Comparison of ENCODE assay signal across 1 cellular context in the genomic region with DNA sequence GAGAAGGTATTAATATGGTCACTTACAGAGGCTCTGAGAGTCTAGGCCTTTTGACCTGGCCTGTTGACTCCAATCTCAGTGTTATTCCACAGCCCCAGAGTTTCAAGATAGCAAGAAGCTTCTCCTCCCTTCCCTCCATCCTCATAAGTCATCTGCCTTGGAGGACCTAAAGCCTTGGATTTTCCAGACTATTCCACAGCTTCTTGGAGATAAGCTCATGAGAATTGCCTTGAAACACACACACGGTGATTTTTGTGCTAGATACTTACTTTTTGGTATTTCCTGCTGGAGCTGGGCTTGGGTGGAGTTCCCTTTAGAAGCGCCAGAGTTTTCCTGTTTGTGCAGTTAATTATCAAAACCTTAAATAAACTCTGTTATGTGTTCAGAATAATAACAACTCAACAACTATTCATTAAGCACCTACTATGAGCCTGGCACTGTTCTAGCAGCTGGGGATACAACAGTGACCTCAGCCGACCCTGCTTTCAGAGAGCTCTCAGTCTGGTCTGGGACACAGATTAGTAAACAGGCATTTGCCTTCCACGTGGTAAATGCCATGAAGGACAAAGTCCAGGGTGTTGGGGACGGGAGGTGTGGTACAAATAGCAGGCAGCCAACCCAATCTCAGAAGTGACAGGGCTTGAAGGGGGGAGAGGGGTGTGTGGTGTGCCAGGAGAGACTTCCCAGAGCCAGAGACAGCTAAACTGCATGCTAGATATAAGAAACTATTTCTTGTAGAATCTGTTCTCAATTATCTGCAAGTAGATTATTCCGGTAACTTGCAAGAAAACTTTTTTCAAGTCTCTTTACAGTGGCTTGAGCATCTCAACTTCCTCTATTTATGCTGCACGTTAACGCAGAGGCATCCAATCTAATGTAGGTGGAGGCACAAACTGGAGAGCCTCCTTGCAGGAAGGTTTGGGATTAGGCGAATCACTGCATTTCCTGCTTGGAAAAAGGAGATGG.
TF ChIP-seq lines count a peak whose summit lies in the region.

No MANE protein-coding gene starts in this region.

TF ChIP-seq in HepG2, 621 proteins besides CTCF, POLR2A, EP300 and RAD21 (continued from another document and continues in another):
- TF ChIP-seq, protein P1, sequence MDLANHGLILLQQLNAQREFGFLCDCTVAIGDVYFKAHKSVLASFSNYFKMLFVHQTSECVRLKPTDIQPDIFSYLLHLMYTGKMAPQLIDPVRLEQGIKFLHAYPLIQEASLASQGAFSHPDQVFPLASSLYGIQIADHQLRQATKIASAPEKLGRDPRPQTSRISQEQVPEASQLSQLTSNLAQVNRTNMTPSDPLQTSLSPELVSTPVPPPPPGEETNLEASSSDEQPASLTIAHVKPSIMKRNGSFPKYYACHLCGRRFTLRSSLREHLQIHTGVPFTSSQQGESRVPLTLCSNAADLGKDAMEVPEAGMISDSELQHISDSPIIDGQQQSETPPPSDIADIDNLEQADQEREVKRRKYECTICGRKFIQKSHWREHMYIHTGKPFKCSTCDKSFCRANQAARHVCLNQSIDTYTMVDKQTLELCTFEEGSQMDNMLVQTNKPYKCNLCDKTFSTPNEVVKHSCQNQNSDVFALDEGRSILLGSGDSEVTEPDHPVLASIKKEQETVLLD (CRISPR knock-in tag; IDR thresholded peaks at IDR 0.05; ENCODE audit: low read depth): no peak
- TF ChIP-seq, protein P2, sequence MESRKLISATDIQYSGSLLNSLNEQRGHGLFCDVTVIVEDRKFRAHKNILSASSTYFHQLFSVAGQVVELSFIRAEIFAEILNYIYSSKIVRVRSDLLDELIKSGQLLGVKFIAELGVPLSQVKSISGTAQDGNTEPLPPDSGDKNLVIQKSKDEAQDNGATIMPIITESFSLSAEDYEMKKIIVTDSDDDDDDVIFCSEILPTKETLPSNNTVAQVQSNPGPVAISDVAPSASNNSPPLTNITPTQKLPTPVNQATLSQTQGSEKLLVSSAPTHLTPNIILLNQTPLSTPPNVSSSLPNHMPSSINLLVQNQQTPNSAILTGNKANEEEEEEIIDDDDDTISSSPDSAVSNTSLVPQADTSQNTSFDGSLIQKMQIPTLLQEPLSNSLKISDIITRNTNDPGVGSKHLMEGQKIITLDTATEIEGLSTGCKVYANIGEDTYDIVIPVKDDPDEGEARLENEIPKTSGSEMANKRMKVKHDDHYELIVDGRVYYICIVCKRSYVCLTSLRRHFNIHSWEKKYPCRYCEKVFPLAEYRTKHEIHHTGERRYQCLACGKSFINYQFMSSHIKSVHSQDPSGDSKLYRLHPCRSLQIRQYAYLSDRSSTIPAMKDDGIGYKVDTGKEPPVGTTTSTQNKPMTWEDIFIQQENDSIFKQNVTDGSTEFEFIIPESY (CRISPR knock-in tag; IDR thresholded peaks at IDR 0.05): peak; percentile 45
- TF ChIP-seq ZNF350 (CRISPR knock-in tag; IDR thresholded peaks at IDR 0.05; ENCODE audit: borderline replicate concordance, low read depth): peak; percentile 75; the same call in 1 of the 2 replicates
- TF ChIP-seq, protein P3, sequence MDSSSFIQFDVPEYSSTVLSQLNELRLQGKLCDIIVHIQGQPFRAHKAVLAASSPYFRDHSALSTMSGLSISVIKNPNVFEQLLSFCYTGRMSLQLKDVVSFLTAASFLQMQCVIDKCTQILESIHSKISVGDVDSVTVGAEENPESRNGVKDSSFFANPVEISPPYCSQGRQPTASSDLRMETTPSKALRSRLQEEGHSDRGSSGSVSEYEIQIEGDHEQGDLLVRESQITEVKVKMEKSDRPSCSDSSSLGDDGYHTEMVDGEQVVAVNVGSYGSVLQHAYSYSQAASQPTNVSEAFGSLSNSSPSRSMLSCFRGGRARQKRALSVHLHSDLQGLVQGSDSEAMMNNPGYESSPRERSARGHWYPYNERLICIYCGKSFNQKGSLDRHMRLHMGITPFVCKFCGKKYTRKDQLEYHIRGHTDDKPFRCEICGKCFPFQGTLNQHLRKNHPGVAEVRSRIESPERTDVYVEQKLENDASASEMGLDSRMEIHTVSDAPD (CRISPR knock-in tag; IDR thresholded peaks at IDR 0.05): peak; percentile 84; the same call in 1 of the 2 replicates
- no peak for TF ChIP-seq ETV5 (CRISPR knock-in tag; IDR thresholded peaks at IDR 0.05; ENCODE audit: borderline replicate concordance)
- peak; percentile 80 for TF ChIP-seq NR2F6 (IDR thresholded peaks at IDR 0.05)
- peak; percentile 90 for TF ChIP-seq NR2F6 (CRISPR knock-in tag; IDR thresholded peaks at IDR 0.05)
- no peak for TF ChIP-seq CCAR2 (optimal IDR thresholded peaks at IDR 0.05; ENCODE audit: low read depth, low read length)
- TF ChIP-seq MYNN (CRISPR knock-in tag; IDR thresholded peaks at IDR 0.05; ENCODE audit: low read depth): no peak
- TF ChIP-seq, protein P4, sequence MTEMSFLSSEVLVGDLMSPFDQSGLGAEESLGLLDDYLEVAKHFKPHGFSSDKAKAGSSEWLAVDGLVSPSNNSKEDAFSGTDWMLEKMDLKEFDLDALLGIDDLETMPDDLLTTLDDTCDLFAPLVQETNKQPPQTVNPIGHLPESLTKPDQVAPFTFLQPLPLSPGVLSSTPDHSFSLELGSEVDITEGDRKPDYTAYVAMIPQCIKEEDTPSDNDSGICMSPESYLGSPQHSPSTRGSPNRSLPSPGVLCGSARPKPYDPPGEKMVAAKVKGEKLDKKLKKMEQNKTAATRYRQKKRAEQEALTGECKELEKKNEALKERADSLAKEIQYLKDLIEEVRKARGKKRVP (CRISPR knock-in tag; IDR thresholded peaks at IDR 0.05): peak in 1 of 2 experiments; percentile 79; a peak in 1 of 4 replicates
- TF ChIP-seq, protein P5, sequence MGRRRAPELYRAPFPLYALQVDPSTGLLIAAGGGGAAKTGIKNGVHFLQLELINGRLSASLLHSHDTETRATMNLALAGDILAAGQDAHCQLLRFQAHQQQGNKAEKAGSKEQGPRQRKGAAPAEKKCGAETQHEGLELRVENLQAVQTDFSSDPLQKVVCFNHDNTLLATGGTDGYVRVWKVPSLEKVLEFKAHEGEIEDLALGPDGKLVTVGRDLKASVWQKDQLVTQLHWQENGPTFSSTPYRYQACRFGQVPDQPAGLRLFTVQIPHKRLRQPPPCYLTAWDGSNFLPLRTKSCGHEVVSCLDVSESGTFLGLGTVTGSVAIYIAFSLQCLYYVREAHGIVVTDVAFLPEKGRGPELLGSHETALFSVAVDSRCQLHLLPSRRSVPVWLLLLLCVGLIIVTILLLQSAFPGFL (CRISPR knock-in tag; IDR thresholded peaks at IDR 0.05): no peak
- TF ChIP-seq, protein P6, sequence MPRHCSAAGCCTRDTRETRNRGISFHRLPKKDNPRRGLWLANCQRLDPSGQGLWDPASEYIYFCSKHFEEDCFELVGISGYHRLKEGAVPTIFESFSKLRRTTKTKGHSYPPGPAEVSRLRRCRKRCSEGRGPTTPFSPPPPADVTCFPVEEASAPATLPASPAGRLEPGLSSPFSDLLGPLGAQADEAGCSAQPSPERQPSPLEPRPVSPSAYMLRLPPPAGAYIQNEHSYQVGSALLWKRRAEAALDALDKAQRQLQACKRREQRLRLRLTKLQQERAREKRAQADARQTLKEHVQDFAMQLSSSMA (CRISPR knock-in tag; IDR thresholded peaks at IDR 0.05): no peak
- TF ChIP-seq, protein P7, sequence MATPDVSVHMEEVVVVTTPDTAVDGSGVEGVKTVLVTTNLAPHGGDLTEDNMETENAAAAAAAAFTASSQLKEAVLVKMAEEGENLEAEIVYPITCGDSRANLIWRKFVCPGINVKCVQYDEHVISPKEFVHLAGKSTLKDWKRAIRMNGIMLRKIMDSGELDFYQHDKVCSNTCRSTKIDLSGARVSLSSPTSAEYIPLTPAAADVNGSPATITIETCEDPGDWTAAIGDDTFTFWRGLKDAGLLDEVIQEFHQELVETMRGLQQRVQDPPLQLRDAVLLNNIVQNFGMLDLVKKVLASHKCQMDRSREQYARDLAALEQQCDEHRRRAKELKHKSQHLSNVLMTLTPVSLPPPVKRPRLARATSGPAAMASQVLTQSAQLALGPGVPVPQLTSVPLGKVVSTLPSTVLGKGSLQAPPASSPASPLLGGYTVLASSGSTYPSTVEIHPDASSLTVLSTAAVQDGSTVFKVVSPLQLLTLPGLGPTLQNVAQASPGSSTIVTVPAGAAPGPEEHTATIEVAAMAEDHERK (CRISPR knock-in tag; IDR thresholded peaks at IDR 0.05; ENCODE audit: low read depth): no peak
- 0 out of 2 replicates have a peak, but pooled peaks have one; percentile 54 for TF ChIP-seq ZKSCAN8 (CRISPR knock-in tag; IDR thresholded peaks at IDR 0.05; ENCODE audit: borderline replicate concordance)
- TF ChIP-seq ZNF549 (CRISPR knock-in tag; IDR thresholded peaks at IDR 0.05): no peak
- no peak for TF ChIP-seq KAT2B (IDR thresholded peaks at IDR 0.05; ENCODE audit: borderline replicate concordance, low read depth, low read length)
- no peak for TF ChIP-seq ISX (CRISPR knock-in tag; conservative IDR thresholded peaks at IDR 0.05)
- peak; percentile 41; the same call in 1 of the 2 replicates for TF ChIP-seq GABPB1 (CRISPR knock-in tag; IDR thresholded peaks at IDR 0.05)
- TF ChIP-seq NBN (conservative IDR thresholded peaks at IDR 0.05): no peak
- no peak for TF ChIP-seq DR1 (CRISPR knock-in tag; IDR thresholded peaks at IDR 0.05)
- TF ChIP-seq NR2F2 (IDR thresholded peaks at IDR 0.05; ENCODE audit: borderline replicate concordance, low read depth): no peak
- no peak for TF ChIP-seq ARID2 (CRISPR knock-in tag; IDR thresholded peaks at IDR 0.05; ENCODE audit: borderline replicate concordance)
- TF ChIP-seq ZNF713 (CRISPR knock-in tag; IDR thresholded peaks at IDR 0.05): no peak
- TF ChIP-seq FLYWCH1 (CRISPR knock-in tag; IDR thresholded peaks at IDR 0.05): no peak
- TF ChIP-seq ZNF496 (CRISPR knock-in tag; IDR thresholded peaks at IDR 0.05; ENCODE audit: insufficient replicate concordance): no peak
- no peak for TF ChIP-seq HNRNPLL (IDR thresholded peaks at IDR 0.05; ENCODE audit: low read depth, low read length, poor library complexity, severe bottlenecking)
- TF ChIP-seq ZNF256 (CRISPR knock-in tag; conservative IDR thresholded peaks at IDR 0.05): no peak
- TF ChIP-seq ZNF788 (CRISPR knock-in tag; IDR thresholded peaks at IDR 0.05; ENCODE audit: borderline replicate concordance): peak; percentile 74; the same call in 1 of the 2 replicates
- no peak for TF ChIP-seq MED8 (CRISPR knock-in tag; IDR thresholded peaks at IDR 0.05; ENCODE audit: insufficient replicate concordance)
- TF ChIP-seq RARG (CRISPR knock-in tag; IDR thresholded peaks at IDR 0.05; ENCODE audit: low read depth): no peak
- TF ChIP-seq NRL (CRISPR knock-in tag; IDR thresholded peaks at IDR 0.05; ENCODE audit: borderline replicate concordance): no peak
- 0 out of 2 replicates have a peak, but pooled peaks have one; percentile 5 for TF ChIP-seq LCORL (IDR thresholded peaks at IDR 0.05)
- TF ChIP-seq LCORL (CRISPR knock-in tag; IDR thresholded peaks at IDR 0.05): peak; percentile 95
- TF ChIP-seq ZBTB7B (CRISPR knock-in tag; IDR thresholded peaks at IDR 0.05): 0 out of 2 replicates have a peak, but pooled peaks have one; percentile 27
- no peak for TF ChIP-seq JDP2 (CRISPR knock-in tag; IDR thresholded peaks at IDR 0.05; ENCODE audit: borderline replicate concordance)
- peak; percentile 92 for TF ChIP-seq SMAD3 (CRISPR knock-in tag; IDR thresholded peaks at IDR 0.05)
- TF ChIP-seq ATRX (CRISPR knock-in tag; IDR thresholded peaks at IDR 0.05; ENCODE audit: borderline replicate concordance): no peak
- TF ChIP-seq, protein P8, sequence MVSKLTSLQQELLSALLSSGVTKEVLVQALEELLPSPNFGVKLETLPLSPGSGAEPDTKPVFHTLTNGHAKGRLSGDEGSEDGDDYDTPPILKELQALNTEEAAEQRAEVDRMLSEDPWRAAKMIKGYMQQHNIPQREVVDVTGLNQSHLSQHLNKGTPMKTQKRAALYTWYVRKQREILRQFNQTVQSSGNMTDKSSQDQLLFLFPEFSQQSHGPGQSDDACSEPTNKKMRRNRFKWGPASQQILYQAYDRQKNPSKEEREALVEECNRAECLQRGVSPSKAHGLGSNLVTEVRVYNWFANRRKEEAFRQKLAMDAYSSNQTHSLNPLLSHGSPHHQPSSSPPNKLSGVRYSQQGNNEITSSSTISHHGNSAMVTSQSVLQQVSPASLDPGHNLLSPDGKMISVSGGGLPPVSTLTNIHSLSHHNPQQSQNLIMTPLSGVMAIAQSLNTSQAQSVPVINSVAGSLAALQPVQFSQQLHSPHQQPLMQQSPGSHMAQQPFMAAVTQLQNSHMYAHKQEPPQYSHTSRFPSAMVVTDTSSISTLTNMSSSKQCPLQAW (CRISPR knock-in tag; IDR thresholded peaks at IDR 0.05): peak; percentile 86
- TF ChIP-seq ZBTB7A (CRISPR knock-in tag; IDR thresholded peaks at IDR 0.05): no peak
